ENCODE assay signal across 11 cellular contexts in genomic region chr14:50225974-50226297, GRCh38. TPM values are rescaled to one million over a fixed set of nuclear protein-coding genes. Genes with fewer than 3 reads are reported as not detected.
DNase-seq lines count a peak whose midpoint lies in the region; ATAC-seq, FAIRE-seq and TF ChIP-seq lines count a peak whose summit lies in the region.
"Had no signal": no experiment of that assay in that cellular context is flagged by ENCODE, and none has a peak within 500 bp of the region (broad histone marks: within the 10 kb centered on the region; RNA-seq: fewer than 3 reads in every experiment).

No MANE protein-coding gene starts in this region.

- H3K4me2 ChIP-seq in astrocyte (ENCODE audit: low read length), result peak overlapping the region; percentile 71

- H3K27ac ChIP-seq in astrocyte (ENCODE audit: low read depth, low read length), result no peak overlapping the region

- H3K27ac Mint-ChIP-seq in CD14-positive monocyte, result peak overlapping the region in 6 of 7 donors; percentile 18 to 86 (median 73)
- H3K27ac Mint-ChIP-seq in astrocyte (ENCODE audit: unreplicated experiment), result no peak overlapping the region
- peak overlapping the region in 9 of 10 donors; percentile 23 to 95 (median 60) for H3K27ac Mint-ChIP-seq in naive thymus-derived CD8-positive, alpha-beta T cell

- DNase-seq in CD14-positive monocyte (ENCODE audit: low spot score) (no peak), astrocyte (ENCODE audit: low read depth) (no peak)
- DNase-seq in Jurkat, Clone E6-1 (ENCODE audit: low read depth, low spot score), result peak; percentile 5
- no peak for DNase-seq in naive thymus-derived CD8-positive, alpha-beta T cell
- no peak for DNase-seq in activated CD4-positive, alpha-beta T cell treated with anti-CD3 and anti-CD28 coated beads, Interleukin-2, amount 50 U/mL, for 1 hour
- DNase-seq: activated CD8-positive, alpha-beta memory T cell treated with anti-CD3 and anti-CD28 coated beads, Interleukin-2, amount 50 U/mL, for 4 hours; Peyer's patch had no signal

- H3K36me3 ChIP-seq in astrocyte (ENCODE audit: insufficient read depth, low read length), result no peaks in the 10 kb centered on the region
- H3K36me3 ChIP-seq: Peyer's patch had no signal

- intact Hi-C loops in CD14-positive monocyte (cut with micrococcal nuclease), result no loop called here

- H3K4me1 ChIP-seq in astrocyte (ENCODE audit: insufficient read depth, low read length), result peaks cover 18% of the 10 kb centered on the region

- H3K79me2 ChIP-seq in astrocyte (ENCODE audit: insufficient read depth, low read length), result peaks cover 95% of the 10 kb centered on the region

- no peak for ATAC-seq in naive thymus-derived CD8-positive, alpha-beta T cell
- ATAC-seq in GM21576 (IDR thresholded peaks at IDR 0.05; ENCODE audit: unreplicated experiment) (no peak), HG03457 (IDR thresholded peaks at IDR 0.05; ENCODE audit: unreplicated experiment) (no peak), GM19395 (IDR thresholded peaks at IDR 0.05; ENCODE audit: unreplicated experiment) (no peak)

- H3K4me3 Mint-ChIP-seq in CD14-positive monocyte, result no peak overlapping the region
- no peak overlapping the region for H3K4me3 Mint-ChIP-seq in astrocyte (ENCODE audit: unreplicated experiment)
- H3K4me3 Mint-ChIP-seq in naive thymus-derived CD8-positive, alpha-beta T cell, result peak overlapping the region in 2 of 10 donors; percentile 27 to 38

- H3K36me3 Mint-ChIP-seq in CD14-positive monocyte (peaks cover 14 to 18% of the 10 kb centered on the region in 2 donors), astrocyte (ENCODE audit: low read depth, unreplicated experiment) (peaks cover 5% of the 10 kb centered on the region)
- H3K36me3 Mint-ChIP-seq in naive thymus-derived CD8-positive, alpha-beta T cell, result peaks cover 0 to 10% (median 3%) of the 10 kb centered on the region in 3 donors

- H3K4me1 Mint-ChIP-seq in CD14-positive monocyte (peaks cover 53% of the 10 kb centered on the region), astrocyte (ENCODE audit: low read depth, unreplicated experiment) (peaks cover 11% of the 10 kb centered on the region)
- H3K4me1 Mint-ChIP-seq in naive thymus-derived CD8-positive, alpha-beta T cell, result peaks cover 30 to 82% (median 61%) of the 10 kb centered on the region in 4 donors

- no peak for TF ChIP-seq CTCF in CD14-positive monocyte (IDR thresholded peaks at IDR 0.05)
- TF ChIP-seq CTCF in astrocyte (IDR thresholded peaks at IDR 0.05; ENCODE audit: insufficient read depth, low read depth, low read length), result no peak

- POLR2A ChIA-PET in naive thymus-derived CD8-positive, alpha-beta T cell (lab: Charles Lee), result interaction anchor here (0.7 kb wide), 1 partner anchor 35 kb away, joined by 3 read pairs; no protein-coding TSS in a partner anchor

- H3K9me3 Mint-ChIP-seq in CD14-positive monocyte (no peaks in the 10 kb centered on the region), astrocyte (ENCODE audit: unreplicated experiment) (no peaks in the 10 kb centered on the region)
- peaks cover 0 to 3% (median 0%) of the 10 kb centered on the region in 9 donors for H3K9me3 Mint-ChIP-seq in naive thymus-derived CD8-positive, alpha-beta T cell

- H4K20me1 ChIP-seq in astrocyte (ENCODE audit: insufficient read depth, low read length), result peaks cover 81% of the 10 kb centered on the region

- no peak overlapping the region for H3K4me3 ChIP-seq in Jurkat, Clone E6-1 (ENCODE audit: low read length)
- H3K4me3 ChIP-seq in astrocyte (ENCODE audit: insufficient read depth, low read depth, low read length), result peak overlapping the region; percentile 19
- H3K4me3 ChIP-seq: Peyer's patch had no signal

- H2AFZ ChIP-seq in astrocyte (ENCODE audit: low read depth, low read length), result no peak overlapping the region

- H3K27me3 Mint-ChIP-seq in CD14-positive monocyte (ENCODE audit: low read depth in 3 of 3) (no peaks in the 10 kb centered on the region), astrocyte (ENCODE audit: low read depth, unreplicated experiment) (no peaks in the 10 kb centered on the region)
- no peaks in the 10 kb centered on the region for H3K27me3 Mint-ChIP-seq in naive thymus-derived CD8-positive, alpha-beta T cell

- peak overlapping the region; percentile 23 for H3K9ac ChIP-seq in astrocyte (ENCODE audit: low read length)

- no peaks in the 10 kb centered on the region for H3K9me3 ChIP-seq in astrocyte (ENCODE audit: insufficient read depth, low read depth, low read length)
- H3K9me3 ChIP-seq: Peyer's patch had no signal

- FAIRE-seq in astrocyte (lab: Jason Lieb, UNC), result no peak
- FAIRE-seq: G401.6 had no signal

- H3K27me3 ChIP-seq in astrocyte (ENCODE audit: insufficient read depth, low read length), result no peaks in the 10 kb centered on the region
- H3K27me3 ChIP-seq: Peyer's patch had no signal

RNA-seq across cellular contexts. Expression of gene SOS2, which starts 5.4 kb away (rescaled TPM):
- 10 to 100 TPM in 1 of 2 donors, 1 to 10 TPM in 1; 9.3 to 12.0 TPM for polyA plus RNA-seq in CD14-positive monocyte
- polyA plus RNA-seq in Jurkat, Clone E6-1 (2012; ENCODE audit: insufficient read depth, insufficient read length), result 10.2 TPM
- 18.3 and 19.9 TPM in 2 replicates for total RNA-seq in astrocyte
- total RNA-seq in naive thymus-derived CD8-positive, alpha-beta T cell, result 10 to 100 TPM; 48.6 to 51.6 TPM
- 10 to 100 TPM in 2 of 3 donors, 1 to 10 TPM in 1; 6.0 to 15.0 (median 13.4) TPM for polyA plus RNA-seq in naive thymus-derived CD8-positive, alpha-beta T cell
